Comparison of ENCODE assay signal across 8 cellular contexts in genomic region chr2:237572021-237572741, GRCh38. TPM values are rescaled to one million over a fixed set of nuclear protein-coding genes. Genes with fewer than 3 reads are reported as not detected.
A peak's percentile ranks its signal among the peaks of the same experiment; 100 is the strongest.
DNase-seq lines count a peak whose midpoint lies in the region; ATAC-seq, FAIRE-seq and TF ChIP-seq lines count a peak whose summit lies in the region.

No MANE protein-coding gene starts in this region.

- WGBS in hepatocyte (ENCODE audit: low lambda C conversion rate, missing lambda C conversion rate) = 15% methylated on average over 24 of the region's 24 CpGs
- 5 to 15% methylated on average over 24 of the region's 24 CpGs for WGBS in sigmoid colon, 2 donors

- intact Hi-C loops in sigmoid colon (cut with DNase I) = loop anchor here (1.0 to 10.0 kb wide), 5 partner anchors 60 to 480 kb away; no protein-coding TSS in a partner anchor

- no peak for TF ChIP-seq EP300 in sigmoid colon (IDR thresholded peaks at IDR 0.05)

- H3K36me3 Mint-ChIP-seq in astrocyte (ENCODE audit: low read depth, unreplicated experiment) = peaks cover 3% of the 10 kb centered on the region

- peak; percentile 78 for DNase-seq in GM06990 (ENCODE audit: extremely low read depth, insufficient read length)
- DNase-seq in NCI-H1694 treated with DMSO at 0.1 percent for 48 hours (lab: John Stamatoyannopoulos, UW) = peak; percentile 75
- DNase-seq in T-helper 9 cell = peak; percentile 91
- DNase-seq in astrocyte (ENCODE audit: low read depth) = peak; percentile 71
- DNase-seq in hepatocyte (ENCODE audit: low spot score) = peak; percentile 97
- DNase-seq in sigmoid colon = peak; percentile 96

- H2AFZ ChIP-seq in astrocyte (ENCODE audit: low read depth, low read length) = peak overlapping the region; percentile 63
- H2AFZ ChIP-seq in hepatocyte = no peak overlapping the region

- H3K4me3 ChIP-seq in GM06990 (replicated peaks; ENCODE audit: low read depth, low read length) = no peak overlapping the region
- no peak overlapping the region for H3K4me3 ChIP-seq in astrocyte (ENCODE audit: insufficient read depth, low read depth, low read length)
- H3K4me3 ChIP-seq in hepatocyte = no peak overlapping the region
- H3K4me3 ChIP-seq in sigmoid colon = peak overlapping the region in 1 of 4 donors; percentile 29

- H3K36me3 ChIP-seq in GM06990 (ENCODE audit: control insufficient read depth, insufficient read depth, low read length) (no peaks in the 10 kb centered on the region), astrocyte (ENCODE audit: insufficient read depth, low read length) (no peaks in the 10 kb centered on the region), hepatocyte (replicated peaks; ENCODE audit: insufficient read depth, low read depth) (no peaks in the 10 kb centered on the region), sigmoid colon (no peaks in the 10 kb centered on the region)

- H3K9me3 Mint-ChIP-seq in astrocyte (ENCODE audit: unreplicated experiment) = peaks cover 4% of the 10 kb centered on the region

- peaks cover 30% of the 10 kb centered on the region for H3K27me3 Mint-ChIP-seq in astrocyte (ENCODE audit: low read depth, unreplicated experiment)

- no peak overlapping the region for H3K4me3 Mint-ChIP-seq in astrocyte (ENCODE audit: unreplicated experiment)

- no peak overlapping the region for H3K27ac ChIP-seq in astrocyte (ENCODE audit: low read depth, low read length)
- H3K27ac ChIP-seq in hepatocyte = no peak overlapping the region
- H3K27ac ChIP-seq in sigmoid colon = peak overlapping the region in 3 of 4 donors; percentile 16 to 40 (median 19)

- FAIRE-seq in astrocyte (lab: Jason Lieb, UNC) = no peak

- H3K27ac Mint-ChIP-seq in astrocyte (ENCODE audit: unreplicated experiment) = peak overlapping the region; percentile 14

- H4K20me1 ChIP-seq in astrocyte (ENCODE audit: insufficient read depth, low read length) = no peaks in the 10 kb centered on the region
- no peaks in the 10 kb centered on the region for H4K20me1 ChIP-seq in hepatocyte (ENCODE audit: insufficient read depth, poor library complexity, severe bottlenecking)

- H3K27me3 ChIP-seq in GM06990 (replicated peaks; ENCODE audit: control insufficient read depth, insufficient read depth, low read length) = no peaks in the 10 kb centered on the region; the same call in 1 of the 2 replicates
- H3K27me3 ChIP-seq in astrocyte (ENCODE audit: insufficient read depth, low read length) = no peaks in the 10 kb centered on the region
- H3K27me3 ChIP-seq in hepatocyte = no peaks in the 10 kb centered on the region
- H3K27me3 ChIP-seq in sigmoid colon = no peaks in the 10 kb centered on the region

- peak; percentile 96 for TF ChIP-seq CTCF in GM06990 (IDR thresholded peaks at IDR 0.05; ENCODE audit: insufficient read depth, low read length, poor library complexity, severe bottlenecking)
- peak; percentile 79 for TF ChIP-seq CTCF in astrocyte (IDR thresholded peaks at IDR 0.05; ENCODE audit: insufficient read depth, low read depth, low read length)
- peak; percentile 100 for TF ChIP-seq CTCF in hepatocyte (IDR thresholded peaks at IDR 0.05; ENCODE audit: poor library complexity)
- TF ChIP-seq CTCF in sigmoid colon (IDR thresholded peaks at IDR 0.05) = peak; percentile 98 to 100 (median 99)

- no peaks in the 10 kb centered on the region for H3K9me2 ChIP-seq in hepatocyte (replicated peaks; ENCODE audit: insufficient read depth)

- ATAC-seq in HG02623 (IDR thresholded peaks at IDR 0.05; ENCODE audit: unreplicated experiment) (peak; percentile 79), GM19328 (IDR thresholded peaks at IDR 0.05; ENCODE audit: unreplicated experiment) (no peak)

- H3K9ac ChIP-seq in astrocyte (ENCODE audit: low read length) = peak overlapping the region; percentile 16

- peaks cover 4% of the 10 kb centered on the region for H3K4me1 Mint-ChIP-seq in astrocyte (ENCODE audit: low read depth, unreplicated experiment)

- H3K4me2 ChIP-seq in astrocyte (ENCODE audit: low read length) (peak overlapping the region; percentile 55), hepatocyte (peak overlapping the region; percentile 58)

- no peaks in the 10 kb centered on the region for H3K79me2 ChIP-seq in astrocyte (ENCODE audit: insufficient read depth, low read length)
- H3K79me2 ChIP-seq in hepatocyte = no peaks in the 10 kb centered on the region

- no peak for TF ChIP-seq POLR2A in sigmoid colon (IDR thresholded peaks at IDR 0.05)

- H3K9me3 ChIP-seq in astrocyte (ENCODE audit: insufficient read depth, low read depth, low read length) = no peaks in the 10 kb centered on the region
- no peaks in the 10 kb centered on the region for H3K9me3 ChIP-seq in hepatocyte (ENCODE audit: low read depth)
- no peaks in the 10 kb centered on the region for H3K9me3 ChIP-seq in sigmoid colon

- peaks cover 5% of the 10 kb centered on the region for H3K4me1 ChIP-seq in astrocyte (ENCODE audit: insufficient read depth, low read length)
- H3K4me1 ChIP-seq in hepatocyte (ENCODE audit: insufficient read depth) = peaks cover 11% of the 10 kb centered on the region
- H3K4me1 ChIP-seq in sigmoid colon = peaks cover 0 to 15% (median 11%) of the 10 kb centered on the region in 4 donors

RNA-seq across cellular contexts. Expression of gene PRLH, which starts 5.8 kb away (rescaled TPM):
- total RNA-seq in astrocyte = not detected in 2 replicates
- total RNA-seq in hepatocyte = not detected in 2 replicates
- polyA plus RNA-seq in hepatocyte = not detected in 2 replicates
- not detected for total RNA-seq in sigmoid colon
- not detected for polyA plus RNA-seq in sigmoid colon

RNA-seq across cellular contexts. Expression of gene RAB17, which starts 18.4 kb away (rescaled TPM):
- 0.34 and 1.4 TPM in 2 replicates for total RNA-seq in astrocyte
- total RNA-seq in hepatocyte = 56.8 and 58.3 TPM in 2 replicates
- polyA plus RNA-seq in hepatocyte = 89.6 and 99.1 TPM in 2 replicates
- total RNA-seq in sigmoid colon = 1 to 10 TPM in 1 of 4 donors, under 1 TPM in 3; 0.33 to 2.8 (median 0.45) TPM
- polyA plus RNA-seq in sigmoid colon = 10 to 100 TPM; 34.4 to 48.8 (median 38.4) TPM

RNA-seq across cellular contexts. Expression of gene LRRFIP1, which starts 55.2 kb away (rescaled TPM):
- 83.3 and 84.1 TPM in 2 replicates for total RNA-seq in astrocyte
- total RNA-seq in hepatocyte = 42.7 and 49.0 TPM in 2 replicates
- 64.1 and 81.4 TPM in 2 replicates for polyA plus RNA-seq in hepatocyte
- total RNA-seq in sigmoid colon = 100 to 1,000 TPM; 112 to 185 (median 136) TPM
- 10 to 100 TPM; 42.0 to 73.8 (median 63.3) TPM for polyA plus RNA-seq in sigmoid colon

Comparison
In these comparisons a context has a peak if more than half of its experiments do, and no peak if none do; other contexts are left out.
1. H3K27ac ChIP-seq: peak in sigmoid colon (3 of 4); none in astrocyte (single experiment) and hepatocyte (single experiment).
2. RNA of gene RAB17, which starts 18.4 kb away (total RNA-seq): 56.8 to 58.3 TPM in hepatocyte; 0.34 to 1.4 TPM in astrocyte and 0.33 to 2.8 TPM in sigmoid colon; every median in the first group is over 10 times any median in the second.
3. Peak in every context shown above with its lines, with median percentiles within 50 percentile points of each other: DNase-seq and CTCF ChIP-seq.